Comparison of ENCODE assay signal across 1 cellular context in the genomic region with DNA sequence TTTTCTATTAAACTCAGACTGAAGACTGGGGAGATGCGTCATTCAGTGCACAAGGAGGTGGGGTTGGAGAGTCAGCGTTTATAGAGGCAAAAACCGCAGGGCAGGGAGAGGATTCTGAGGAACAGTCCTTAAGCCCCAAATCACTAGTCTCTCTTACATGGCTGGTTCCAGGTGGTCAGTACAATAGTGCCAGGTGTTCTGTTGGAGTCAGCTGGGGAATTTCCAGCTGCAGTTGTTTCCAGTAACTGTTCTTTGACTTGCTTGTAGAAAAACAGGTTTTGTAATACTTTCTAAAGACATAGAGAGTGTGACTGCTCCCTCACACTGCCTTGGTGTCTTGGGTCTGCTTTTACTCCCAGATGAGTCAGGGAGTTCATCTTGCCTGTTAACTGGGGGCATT.
TF ChIP-seq lines count a peak whose summit lies in the region.

No MANE protein-coding gene starts in this region.

TF ChIP-seq in GM23338, 12 proteins besides CTCF, POLR2A, EP300 and RAD21 (continued from another document):
- TF ChIP-seq ZNF462 (CRISPR knock-in tag; IDR thresholded peaks at IDR 0.05) (no peak), NANOG (IDR thresholded peaks at IDR 0.05; ENCODE audit: borderline replicate concordance) (no peak), JUNB (IDR thresholded peaks at IDR 0.05; ENCODE audit: unreplicated experiment) (no peak)
